8 cellular contexts compared by ENCODE assay signal in the genomic region with DNA sequence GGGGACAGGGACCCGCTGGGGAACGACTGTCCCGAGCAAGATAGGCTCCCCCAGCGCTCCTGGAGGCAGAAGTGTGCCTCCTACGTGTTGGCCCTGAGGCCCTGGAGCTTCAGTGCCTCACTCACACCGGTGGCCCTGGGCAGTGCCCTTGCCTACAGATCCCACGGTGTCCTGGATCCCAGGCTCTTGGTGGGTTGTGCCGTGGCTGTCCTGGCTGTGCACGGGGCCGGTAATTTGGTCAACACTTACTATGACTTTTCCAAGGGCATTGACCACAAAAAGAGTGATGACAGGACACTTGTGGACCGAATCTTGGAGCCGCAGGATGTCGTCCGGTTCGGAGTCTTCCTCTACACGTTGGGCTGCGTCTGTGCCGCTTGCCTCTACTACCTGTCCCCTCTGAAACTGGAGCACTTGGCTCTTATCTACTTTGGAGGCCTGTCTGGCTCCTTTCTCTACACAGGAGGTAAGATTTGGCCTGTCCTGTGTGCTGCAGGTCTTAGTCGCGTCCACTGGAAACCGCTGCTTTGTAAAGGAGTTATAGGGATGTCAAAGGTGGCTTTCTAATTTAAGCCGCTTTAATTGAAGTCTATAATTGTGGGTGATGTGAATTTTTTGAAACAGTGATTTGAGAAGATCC. TPM values are rescaled to one million over a fixed set of nuclear protein-coding genes. Genes with fewer than 3 reads are reported as not detected.
DNase-seq lines count a peak whose midpoint lies in the region; ATAC-seq and TF ChIP-seq lines count a peak whose summit lies in the region.

No MANE protein-coding gene starts in this region.

- H3K36me3 ChIP-seq in Caco-2 (ENCODE audit: control insufficient read depth, insufficient read depth, low read length) (no peaks in the 10 kb centered on the region), PC-3 (ENCODE audit: low read depth, low read length) (peaks cover 3% of the 10 kb centered on the region; the same call in 1 of the 2 replicates)

- H3K9me3 Mint-ChIP-seq in Caco-2 (ENCODE audit: unreplicated experiment) (no peaks in the 10 kb centered on the region), naive B cell (no peaks in the 10 kb centered on the region)

- H3K9ac ChIP-seq in PC-3 (ENCODE audit: low read length), result peak overlapping the region; percentile 93

- DNase-seq in Caco-2, result peak in 1 of 2 experiments; percentile 11
- DNase-seq in PC-3, result peak; percentile 8
- no peak for DNase-seq in dorsolateral prefrontal cortex
- no peak for DNase-seq in naive B cell
- DNase-seq in T-helper 9 cell, result no peak
- DNase-seq in COR-L47 (lab: John Stamatoyannopoulos, UW), result no peak
- no peak for DNase-seq in NCI-H146 (lab: John Stamatoyannopoulos, UW)

- H2AFZ ChIP-seq in PC-3 (ENCODE audit: low read length), result peak overlapping the region; percentile 85

- H3K27me3 ChIP-seq in Caco-2 (replicated peaks; ENCODE audit: control insufficient read depth, insufficient read depth, low read length), result no peaks in the 10 kb centered on the region
- H3K27me3 ChIP-seq in PC-3 (ENCODE audit: low read length), result no peaks in the 10 kb centered on the region
- no peaks in the 10 kb centered on the region for H3K27me3 ChIP-seq in dorsolateral prefrontal cortex

- H3K4me3 Mint-ChIP-seq in Caco-2 (ENCODE audit: unreplicated experiment) (peak overlapping the region; percentile 89), naive B cell (peak overlapping the region; percentile 87 to 96 (median 94))

- POLR2A ChIA-PET in Caco-2 (lab: Charles Lee), result no interaction called here
- POLR2A ChIA-PET in PC-3 (lab: Charles Lee; ENCODE audit: unreplicated experiment), result interaction anchor here (0.5 to 1.3 kb wide), 2 partner anchors 10 to 967 kb away, joined by 3 to 22 read pairs; no protein-coding TSS in a partner anchor

- peaks cover 18% of the 10 kb centered on the region for H3K36me3 Mint-ChIP-seq in Caco-2 (ENCODE audit: insufficient read depth, unreplicated experiment)
- H3K36me3 Mint-ChIP-seq in naive B cell, result peaks cover 4 to 16% of the 10 kb centered on the region in 2 donors

- peak; percentile 58 for ATAC-seq in GM21723 (IDR thresholded peaks at IDR 0.05; ENCODE audit: unreplicated experiment)
- peak; percentile 53 for ATAC-seq in PC-3
- peak; percentile 45 to 48 for ATAC-seq in naive B cell (ENCODE audit: low read depth in 2 of 2)

- H3K4me3 ChIP-seq in Caco-2 (ENCODE audit: low read depth, low read length) (peak overlapping the region; percentile 88), PC-3 (ENCODE audit: low read length) (peak overlapping the region; percentile 93), dorsolateral prefrontal cortex (peak overlapping the region; percentile 64 to 99 (median 92))

- H3K4me1 Mint-ChIP-seq in Caco-2 (ENCODE audit: low read depth, unreplicated experiment) (peaks cover 13% of the 10 kb centered on the region), naive B cell (peaks cover 22 to 45% (median 30%) of the 10 kb centered on the region in 3 donors)

- H3F3A ChIP-seq in PC-3 (ENCODE audit: low read length, unreplicated experiment), result no peaks in the 10 kb centered on the region

- TF ChIP-seq CTCF in Caco-2 (IDR thresholded peaks at IDR 0.05; ENCODE audit: insufficient read depth in 1 of 2, low read depth in 1 of 2, low read length in 1 of 2, severe bottlenecking in 1 of 2, unreplicated experiment in 1 of 2) (no peak), PC-3 (conservative IDR thresholded peaks at IDR 0.05; ENCODE audit: low read depth, low read length) (no peak), dorsolateral prefrontal cortex (IDR thresholded peaks at IDR 0.05 in 54 of 56, conservative IDR thresholded peaks at IDR 0.05 in 2 of 56; ENCODE audit: low read depth in 1 of 56, partially characterized antibody in 56 of 56) (no peak)

- H3K4me2 ChIP-seq in PC-3 (ENCODE audit: low read length), result peak overlapping the region; percentile 89

- peak overlapping the region; percentile 79 for H3K27ac ChIP-seq in PC-3 (ENCODE audit: low read length)
- peak overlapping the region in 57 of 59 donors; percentile 67 to 96 (median 91) for H3K27ac ChIP-seq in dorsolateral prefrontal cortex

- H3K4me1 ChIP-seq in Caco-2 (peaks cover 4% of the 10 kb centered on the region; the same call in 1 of the 2 replicates), PC-3 (ENCODE audit: insufficient read depth, low read length) (peaks cover 10% of the 10 kb centered on the region)

- H3K27ac Mint-ChIP-seq in Caco-2 (ENCODE audit: unreplicated experiment) (peak overlapping the region; percentile 85), naive B cell (peak overlapping the region; percentile 92 to 97 (median 96))

- CTCF ChIA-PET in Caco-2 (lab: Charles Lee), result interaction anchor here (1.0 kb wide), 1 partner anchor 11 kb away, joined by 6 read pairs; a partner anchor contains a TSS
- CTCF ChIA-PET in PC-3 (lab: Charles Lee), result interaction anchor here (0.6 to 0.9 kb wide), 2 partner anchors 11 to 127 kb away, joined by 3 read pairs; no protein-coding TSS in a partner anchor

- H3K9me3 ChIP-seq in Caco-2 (no peaks in the 10 kb centered on the region), PC-3 (ENCODE audit: low read length) (no peaks in the 10 kb centered on the region)

- no peaks in the 10 kb centered on the region for H3K27me3 Mint-ChIP-seq in Caco-2 (ENCODE audit: insufficient read depth, unreplicated experiment)
- no peaks in the 10 kb centered on the region for H3K27me3 Mint-ChIP-seq in naive B cell

- intact Hi-C loops in Caco-2 (cut with micrococcal nuclease; ENCODE audit: unreplicated experiment), result no loop called here
- intact Hi-C loops in PC-3 (cut with micrococcal nuclease), result loop anchor here (1.0 kb wide), 1 partner anchor 11 kb away; a partner anchor contains a TSS
- intact Hi-C loops in dorsolateral prefrontal cortex (cut with DNase I), result loop anchor here in 1 of 2 donors (5.0 to 10.0 kb wide), 2 partner anchors 374 to 461 kb away; a partner anchor contains a TSS

- H3K9me2 ChIP-seq in PC-3 (replicated peaks; ENCODE audit: low read length), result no peaks in the 10 kb centered on the region

- H4K20me1 ChIP-seq in PC-3 (ENCODE audit: low read length), result 0 out of 2 replicates have a peak, but pooled peaks cover 5% of the 10 kb centered on the region

- TSS peak; percentile 49 for BruUV-seq in Caco-2 (replicated peaks; lab: Mats Ljungman, UMichigan)
- TSS peak; percentile 68 for BruUV-seq in PC-3 (replicated peaks; lab: Mats Ljungman, UMichigan)

- peaks cover 54% of the 10 kb centered on the region for H3K79me2 ChIP-seq in PC-3 (ENCODE audit: low read length)

RNA-seq across cellular contexts. Expression of a gene that starts 0.7 kb away (rescaled TPM):
- total RNA-seq in Caco-2 (2022), result 13.9 and 17.0 TPM in 2 replicates
- total RNA-seq in PC-3 (2014; rRNA removed), result 14.5 and 14.8 TPM in 2 replicates
- total RNA-seq in dorsolateral prefrontal cortex, result 10 to 100 TPM; 11.4 to 28.1 (median 18.2) TPM
- 10 to 100 TPM; 45.2 to 75.2 (median 49.1) TPM for polyA plus RNA-seq in naive B cell (ENCODE audit: low read depth in 6 of 6)

RNA-seq across cellular contexts. Expression of a gene that starts 11.4 kb away (rescaled TPM):
- 41.4 and 45.7 TPM in 2 replicates for total RNA-seq in Caco-2 (2022)
- 48.0 and 53.6 TPM in 2 replicates for total RNA-seq in PC-3 (2014; rRNA removed)
- 10 to 100 TPM; 45.9 to 83.6 (median 63.3) TPM for total RNA-seq in dorsolateral prefrontal cortex
- 10 to 100 TPM in 1 of 6 donors, 1 to 10 TPM in 4, under 1 TPM in 1; 0.88 to 10.3 (median 4.6) TPM for polyA plus RNA-seq in naive B cell (ENCODE audit: low read depth in 6 of 6)
